In genomic region chr7:140062528-140063299, GRCh38 we compare ENCODE assay signal across 8 cellular contexts. TPM values are rescaled to one million over a fixed set of nuclear protein-coding genes. Genes with fewer than 3 reads are reported as not detected.
DNase-seq lines count a peak whose midpoint lies in the region; ATAC-seq and TF ChIP-seq lines count a peak whose summit lies in the region.

PARP12 (minus strand) TSS chr7:140062951; CDS start chr7:140062847, 104 bp downstream.

- H3K9ac ChIP-seq in GM23248 (peak within 1 kb of the TSS; percentile 78), parathyroid adenoma (peak within 1 kb of the TSS; percentile 33)

- H3K4me1 ChIP-seq in GM23248 (ENCODE audit: insufficient read depth) (peaks cover 16% of the 10 kb centered on the region), parathyroid adenoma (peaks cover 17% of the 10 kb centered on the region), tibial nerve (peaks cover 0 to 39% (median 25%) of the 10 kb centered on the region in 4 donors)

- no peaks in the 10 kb centered on the region for H4K20me1 ChIP-seq in GM23248 (ENCODE audit: insufficient read depth)

- H3K9me2 ChIP-seq in GM23248 (ENCODE audit: insufficient read depth), result no peaks in the 10 kb centered on the region

- intact Hi-C loops in Right ventricle myocardium inferior (cut with DNase I), result no loop called here

- peaks cover 22% of the 10 kb centered on the region for H3F3A ChIP-seq in GM23248 (ENCODE audit: insufficient read depth)

- peaks cover 24 to 42% of the 10 kb centered on the region in 2 donors for H3K36me3 Mint-ChIP-seq in activated naive CD4-positive, alpha-beta T cell treated with anti-CD3 and anti-CD28 coated beads, Interleukin-2, amount 50 U/mL, for 72 hours

- peaks cover 6% of the 10 kb centered on the region for H3K9me3 ChIP-seq in GM23248 (ENCODE audit: low read depth)
- no peaks in the 10 kb centered on the region for H3K9me3 ChIP-seq in parathyroid adenoma (ENCODE audit: control insufficient read depth, low read length)
- H3K9me3 ChIP-seq in tibial nerve, result peaks cover 0 to 20% (median 2%) of the 10 kb centered on the region in 4 donors

- DNase-seq in EH (ENCODE audit: low read depth) (peak; percentile 85), GM23248 (peak; percentile 91), LHCN-M2 (ENCODE audit: low read depth) (peak; percentile 78), SKM-1 (lab: John Stamatoyannopoulos, UW; ENCODE audit: unreplicated experiment) (peak; percentile 74), Right ventricle myocardium inferior (ENCODE audit: missing footprints) (peak; percentile 98), tibial nerve (ENCODE audit: low spot score in 2 of 2) (peak; percentile 69 to 70)
- peak; percentile 85 to 88 for DNase-seq in activated naive CD4-positive, alpha-beta T cell treated with anti-CD3 and anti-CD28 coated beads, Interleukin-2, amount 50 U/mL, for 72 hours (ENCODE audit: low spot score in 2 of 2)

- H3K4me2 ChIP-seq in GM23248 (ENCODE audit: unreplicated experiment) (peak within 1 kb of the TSS; percentile 62), parathyroid adenoma (ENCODE audit: low read length) (peak within 1 kb of the TSS; percentile 86)

- peaks cover 19 to 21% of the 10 kb centered on the region in 2 donors for H3K9me3 Mint-ChIP-seq in activated naive CD4-positive, alpha-beta T cell treated with anti-CD3 and anti-CD28 coated beads, Interleukin-2, amount 50 U/mL, for 72 hours

- no peak for TF ChIP-seq CTCF in parathyroid adenoma (IDR thresholded peaks at IDR 0.05)
- TF ChIP-seq CTCF in tibial nerve (IDR thresholded peaks at IDR 0.05), result no peak

- H3K4me3 ChIP-seq in GM23248 (peak within 1 kb of the TSS; percentile 75), parathyroid adenoma (ENCODE audit: low read depth, low read length) (peak within 1 kb of the TSS; percentile 83), tibial nerve (peak within 1 kb of the TSS; percentile 49 to 84 (median 73))

- ATAC-seq in activated naive CD4-positive, alpha-beta T cell treated with anti-CD3 and anti-CD28 coated beads, Interleukin-2, amount 50 U/mL, for 72 hours, result peak; percentile 81 to 83
- ATAC-seq in Right ventricle myocardium inferior, result peak; percentile 84

- peak within 1 kb of the TSS; percentile 16; the same call in 1 of the 2 replicates for H3K27ac ChIP-seq in GM23248
- peak within 1 kb of the TSS; percentile 59 for H3K27ac ChIP-seq in parathyroid adenoma
- H3K27ac ChIP-seq in tibial nerve, result peak within 1 kb of the TSS; percentile 84 to 96 (median 88)

- H3K79me2 ChIP-seq in GM23248 (ENCODE audit: insufficient read depth), result no peaks in the 10 kb centered on the region
- no peaks in the 10 kb centered on the region for H3K79me2 ChIP-seq in parathyroid adenoma

- 1 to 3% methylated on average over 62 to 100 of the region's 106 CpGs for WGBS in GM23248 (ENCODE audit: low coverage in 1 of 2, low lambda C conversion rate in 2 of 2, missing lambda C conversion rate in 2 of 2), 2 experiments
- WGBS in tibial nerve, 2 donors, result 0 to 1% methylated on average over 20 to 30 of the region's 106 CpGs

- H3K36me3 ChIP-seq in GM23248 (ENCODE audit: low read depth), result no peaks in the 10 kb centered on the region
- H3K36me3 ChIP-seq in parathyroid adenoma (ENCODE audit: control insufficient read depth, insufficient read depth, low read length), result no peaks in the 10 kb centered on the region
- H3K36me3 ChIP-seq in tibial nerve, result no peaks in the 10 kb centered on the region

- in situ Hi-C loops in GM23248 (cut with MboI), result no loop called here

- H3K27ac Mint-ChIP-seq in activated naive CD4-positive, alpha-beta T cell treated with anti-CD3 and anti-CD28 coated beads, Interleukin-2, amount 50 U/mL, for 72 hours, result peak within 1 kb of the TSS; percentile 65 to 84

- H3K27me3 ChIP-seq in GM23248 (replicated peaks; ENCODE audit: insufficient read depth) (no peaks in the 10 kb centered on the region), parathyroid adenoma (ENCODE audit: control insufficient read depth, insufficient read depth, low read length) (no peaks in the 10 kb centered on the region), tibial nerve (no peaks in the 10 kb centered on the region)

- H2AFZ ChIP-seq in GM23248 (peak within 1 kb of the TSS; percentile 79), parathyroid adenoma (peak within 1 kb of the TSS; percentile 85)

- peak in 1 of 2 donors; percentile 79 for TF ChIP-seq EP300 in tibial nerve (IDR thresholded peaks at IDR 0.05)

- TF ChIP-seq POLR2A in tibial nerve (IDR thresholded peaks at IDR 0.05), result peak; percentile 39 to 44

RNA-seq across cellular contexts. Expression of gene PARP12, which starts in this region (rescaled TPM):
- 10.4 and 11.0 TPM in 2 replicates for total RNA-seq in GM23248 (2014; rRNA removed; shearing (Covaris generic))
- polyA plus RNA-seq in GM23248 (2016; fragmentation: Nextera tagmentation; extraction: Ambion mirVana), result 4.9 and 5.4 TPM in 2 replicates
- total RNA-seq in LHCN-M2 (2014; rRNA removed), result 8.5 and 14.6 TPM in 2 replicates
- 5.8 TPM for polyA plus RNA-seq in LHCN-M2 (2012)
- 10 to 100 TPM; 37.0 to 57.6 TPM for total RNA-seq in activated naive CD4-positive, alpha-beta T cell treated with anti-CD3 and anti-CD28 coated beads, Interleukin-2, amount 50 U/mL, for 72 hours
- 13.2 TPM for total RNA-seq in Right ventricle myocardium inferior
- total RNA-seq in tibial nerve, result 10 to 100 TPM; 40.0 to 54.2 (median 44.2) TPM

Comparison
In these comparisons a context has a peak if more than half of its experiments do, and no peak if none do; other contexts are left out.
1. Peak in every context shown above with its lines: DNase-seq, ATAC-seq, H3K4me3 ChIP-seq and H3K27ac ChIP-seq.
2. H3K27ac ChIP-seq: peak in every context shown above with its lines; median percentile 88 in tibial nerve; 59 in parathyroid adenoma; 16 in GM23248.